1 cellular context compared by ENCODE assay signal in the genomic region with DNA sequence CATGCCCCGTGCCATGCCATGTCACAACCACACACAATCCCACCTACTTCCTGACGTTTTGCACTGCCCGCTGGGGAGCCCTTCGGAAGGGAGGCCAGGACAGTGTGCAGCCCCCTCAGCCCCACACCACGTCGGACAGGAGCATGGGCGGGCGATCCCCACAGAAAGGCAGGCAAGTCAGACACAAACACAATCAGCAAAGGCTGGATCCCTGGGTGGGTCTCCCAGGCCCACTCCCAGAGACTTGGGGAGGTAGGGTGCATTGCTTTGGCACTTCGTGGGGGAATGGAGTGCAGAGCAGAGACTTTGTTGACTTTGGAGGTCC.
TF ChIP-seq lines count a peak whose summit lies in the region.

No MANE protein-coding gene starts in this region.

TF ChIP-seq in HepG2, 621 proteins besides CTCF, POLR2A, EP300 and RAD21:
- no peak for TF ChIP-seq ZNF564 (CRISPR knock-in tag; IDR thresholded peaks at IDR 0.05)
- peak; percentile 4 for TF ChIP-seq AGO2 (optimal IDR thresholded peaks at IDR 0.05; ENCODE audit: low read depth, low read length)
TF ChIP-seq in HepG2: peak in this region for 1.
